11 cellular contexts compared by ENCODE assay signal in the genomic region with DNA sequence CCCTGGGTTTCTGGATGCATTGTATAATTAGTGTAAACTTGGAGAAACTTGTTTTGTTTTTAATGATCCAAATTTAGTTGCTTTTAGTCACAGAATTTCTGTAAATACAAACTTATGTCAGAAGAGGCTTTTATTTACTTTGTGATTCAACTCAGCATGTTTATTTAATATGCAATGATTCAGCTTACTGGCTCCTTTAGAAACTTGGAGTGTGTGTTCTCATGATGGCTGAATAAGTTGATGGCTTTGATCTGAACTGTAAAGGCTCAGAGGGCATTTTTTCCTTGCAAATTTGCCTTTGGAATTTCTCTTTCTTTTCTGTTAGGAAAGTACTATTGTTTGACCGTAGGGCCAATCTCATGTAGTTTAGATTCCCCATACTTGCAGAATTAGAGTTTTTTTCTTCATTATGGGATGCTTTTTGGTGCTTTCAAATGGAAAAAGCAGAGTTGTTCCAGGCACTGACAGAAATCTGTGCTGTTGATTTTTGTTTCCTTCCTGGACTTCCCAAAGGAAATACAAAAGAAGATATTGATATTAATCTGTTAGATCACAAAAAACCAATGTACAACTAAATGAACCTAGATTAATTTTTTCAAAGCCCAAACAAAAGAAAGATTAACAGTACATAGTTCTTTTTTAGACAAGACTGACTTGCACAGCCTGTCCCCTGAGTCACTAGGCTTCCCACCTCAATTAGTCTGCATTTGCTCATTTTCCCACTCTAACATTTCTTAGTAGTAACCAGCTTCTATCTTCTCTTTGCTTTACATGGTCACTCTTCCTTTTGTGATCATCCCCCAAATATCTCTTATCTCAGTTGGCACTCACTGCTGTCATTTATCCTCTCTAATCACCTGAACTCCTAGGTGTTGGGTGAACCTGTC.
A peak's percentile ranks its signal among the peaks of the same experiment; 100 is the strongest.
DNase-seq lines count a peak whose midpoint lies in the region; ATAC-seq and TF ChIP-seq lines count a peak whose summit lies in the region.
"Had no signal": no experiment of that assay in that cellular context is flagged by ENCODE, and none has a peak within 500 bp of the region (broad histone marks: within the 10 kb centered on the region; RNA-seq: fewer than 3 reads in every experiment).

No MANE protein-coding gene starts in this region.

- H3K23ac ChIP-seq in mesenchymal stem cell (ENCODE audit: low read length in 2 of 2): no peak overlapping the region

- H4K91ac ChIP-seq in mesenchymal stem cell (ENCODE audit: low read length): no peak overlapping the region

- peak overlapping the region; percentile 50 for H3K9ac ChIP-seq in mesenchymal stem cell (ENCODE audit: low read length)

- H2BK12ac ChIP-seq in mesenchymal stem cell (ENCODE audit: low read length in 2 of 2): peak overlapping the region; percentile 65 to 69

- no CpG with 5 or more reads among the region's 1 CpG for WGBS in mesenchymal stem cell

- H3K27me3 ChIP-seq in mesenchymal stem cell (ENCODE audit: control insufficient read depth in 1 of 2, insufficient read depth in 1 of 2, low read length in 2 of 2): no peaks in the 10 kb centered on the region

- peak overlapping the region in 1 of 2 experiments; percentile 19 for H3K4ac ChIP-seq in mesenchymal stem cell (ENCODE audit: low read depth in 1 of 2, low read length in 2 of 2)

- DNase-seq in AG09319 (ENCODE audit: extremely low read depth, low read depth): peak; percentile 61
- peak; percentile 34 for DNase-seq in LNCaP clone FGC (ENCODE audit: low read depth)
- DNase-seq in epithelial cell of esophagus (ENCODE audit: low read depth): peak; percentile 81
- DNase-seq in mesenchymal stem cell: peak; percentile 81
- DNase-seq in HUDEP-2 (lab: John Stamatoyannopoulos, UW; ENCODE audit: unreplicated experiment in 76 of 76): no peak
- DNase-seq in GM13976 (ENCODE audit: low spot score): no peak
- no peak for DNase-seq in GM19240 (ENCODE audit: insufficient read length, low spot score)
- DNase-seq: activated gamma-delta T cell treated with Interleukin-2 at 50 U/mL for 16 hours; effector memory CD8-positive, alpha-beta T cell; OCI-M1 had no signal

- in situ Hi-C loops in GM13976 (cut with MboI; ENCODE audit: low sequenced_read_pairs, unreplicated experiment): loop anchor here (25.0 kb wide), 2 partner anchors 559 to 659 kb away; no protein-coding TSS in a partner anchor

- no peaks in the 10 kb centered on the region for H3K9me3 ChIP-seq in mesenchymal stem cell (ENCODE audit: control insufficient read depth, low read length)

- H3K4me2 ChIP-seq in mesenchymal stem cell (ENCODE audit: low read length, poor library complexity, severe bottlenecking): no peak overlapping the region

- no peaks in the 10 kb centered on the region for H3K79me1 ChIP-seq in mesenchymal stem cell (replicated peaks; ENCODE audit: low read length, poor library complexity, severe bottlenecking)

- H3K14ac ChIP-seq in mesenchymal stem cell (ENCODE audit: low read length in 2 of 2): peak overlapping the region in 1 of 2 experiments; percentile 9

- no peak overlapping the region for H2AFZ ChIP-seq in mesenchymal stem cell (ENCODE audit: low read depth, low read length)

- H2BK5ac ChIP-seq in mesenchymal stem cell (ENCODE audit: low read depth, low read length, poor library complexity, severe bottlenecking): no peak overlapping the region

- TF ChIP-seq CTCF in AG09319 (IDR thresholded peaks at IDR 0.05; ENCODE audit: low read depth, low read length) (no peak), LNCaP clone FGC (IDR thresholded peaks at IDR 0.05; ENCODE audit: control insufficient read depth, extremely low read depth, insufficient read depth) (no peak), epithelial cell of esophagus (IDR thresholded peaks at IDR 0.05; ENCODE audit: insufficient read depth, low read depth, low read length, missing control alignments) (no peak), GM13976 (IDR thresholded peaks at IDR 0.05; ENCODE audit: borderline replicate concordance, control extremely low read depth, extremely low read depth, insufficient read depth, missing control alignments) (no peak)

- no peak for ATAC-seq in HG02678 (IDR thresholded peaks at IDR 0.05; ENCODE audit: unreplicated experiment)
- ATAC-seq: effector memory CD8-positive, alpha-beta T cell had no signal

- no peak overlapping the region for H2BK15ac ChIP-seq in mesenchymal stem cell (ENCODE audit: low read depth, poor library complexity, severe bottlenecking)

- no peak overlapping the region for H2AK5ac ChIP-seq in mesenchymal stem cell (ENCODE audit: low read length, severe bottlenecking)

- no peak overlapping the region for H3K27ac ChIP-seq in mesenchymal stem cell (ENCODE audit: low read length, poor library complexity, severe bottlenecking)

- H3K4me1 ChIP-seq in mesenchymal stem cell (ENCODE audit: control insufficient read depth, insufficient read depth, low read depth, low read length): peaks cover 2% of the 10 kb centered on the region

- no peak overlapping the region for H3K4me3 ChIP-seq in LNCaP clone FGC (ENCODE audit: low read depth, low read length)
- H3K4me3 ChIP-seq in epithelial cell of esophagus (ENCODE audit: low read length): no peak overlapping the region
- no peak overlapping the region for H3K4me3 ChIP-seq in mesenchymal stem cell (ENCODE audit: insufficient read depth in 1 of 2, low read depth in 1 of 2, low read length in 2 of 2)

- peak overlapping the region; percentile 70 for H4K8ac ChIP-seq in mesenchymal stem cell (ENCODE audit: low read length)

- H3K36me3 ChIP-seq in mesenchymal stem cell (ENCODE audit: control insufficient read depth in 1 of 2, insufficient read depth in 2 of 2, low read depth in 1 of 2, low read length in 2 of 2): no peaks in the 10 kb centered on the region

- H2BK120ac ChIP-seq in mesenchymal stem cell (ENCODE audit: low read depth, low read length): no peak overlapping the region

- H3K18ac ChIP-seq in mesenchymal stem cell (ENCODE audit: low read depth in 1 of 2, low read length in 2 of 2): peak overlapping the region; percentile 23 to 81

Comparison
In these comparisons a context has a peak if more than half of its experiments do, and no peak if none do; other contexts are left out.
1. DNase-seq: peak in AG09319 (single experiment), LNCaP clone FGC (single experiment), epithelial cell of esophagus (single experiment) and mesenchymal stem cell (single experiment); none in HUDEP-2 (0 of 76), GM13976 (single experiment) and GM19240 (single experiment).